ENCODE assay signal across 11 cellular contexts in the genomic region with DNA sequence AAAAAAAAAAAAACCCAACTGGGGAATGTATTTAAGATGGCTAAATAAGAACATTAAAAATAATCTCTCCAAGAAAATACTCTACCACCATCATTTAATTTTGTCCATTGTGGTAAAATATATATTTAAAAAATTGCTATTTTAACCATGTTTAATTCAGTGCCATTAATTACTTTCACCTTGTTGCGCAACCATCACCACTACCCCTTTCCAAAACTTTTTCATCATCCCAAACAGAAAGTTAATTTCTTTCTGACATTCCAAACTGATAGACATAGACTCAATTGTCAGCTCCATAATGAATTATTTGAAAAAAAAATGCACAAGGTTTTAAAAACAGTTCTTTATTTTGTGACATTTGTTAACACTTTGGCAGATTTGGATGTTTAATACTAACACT.
"Had no signal": no experiment of that assay in that cellular context is flagged by ENCODE, and none has a peak within 500 bp of the region (broad histone marks: within the 10 kb centered on the region; RNA-seq: fewer than 3 reads in every experiment).

No MANE protein-coding gene starts in this region.

- H3K27ac ChIP-seq: GM23248, HL-60, KMS-11 had no signal

- ATAC-seq: HCT116 had no signal

- H3K4me3 Mint-ChIP-seq: HFFc6, IgD-negative memory B cell had no signal

- H3K4me1 ChIP-seq: HAP-1 had no signal

- H2AFZ ChIP-seq: GM23248 had no signal

- H3K9ac ChIP-seq: GM23248, KMS-11 had no signal

- H3K4me3 ChIP-seq: GM23248, HAP-1 had no signal

- H3K9me3 Mint-ChIP-seq: HFFc6 had no signal

- H3K4me2 ChIP-seq: KMS-11 had no signal

- DNase-seq: GM23248, GOT3, HFFc6, Karpas-422, KBM-7 had no signal

- FAIRE-seq: H54 had no signal

- H3K27me3 Mint-ChIP-seq: IgD-negative memory B cell had no signal

- H3K27ac Mint-ChIP-seq: HFFc6, IgD-negative memory B cell had no signal

- H3K9me3 ChIP-seq: HAP-1 had no signal

- H3K36me3 ChIP-seq: HAP-1 had no signal
